Comparison of ENCODE assay signal across 8 cellular contexts in genomic region chr1:246566128-246566807, GRCh38. TPM values are rescaled to one million over a fixed set of nuclear protein-coding genes. Genes with fewer than 3 reads are reported as not detected.
A peak's percentile ranks its signal among the peaks of the same experiment; 100 is the strongest.
DNase-seq lines count a peak whose midpoint lies in the region; ATAC-seq and TF ChIP-seq lines count a peak whose summit lies in the region.

CNST (plus strand) TSS chr1:246566456; CDS start chr1:246591563, 25,107 bp downstream.
TFB2M (minus strand) TSS chr1:246566261; CDS start chr1:246566138, 123 bp downstream.

- H3K36me3 ChIP-seq in H7 (replicated peaks; ENCODE audit: control insufficient read depth, insufficient read depth, low read length): peaks cover 5% of the 10 kb centered on the region; the same call in 1 of the 2 replicates

- TF ChIP-seq CTCF in nephron progenitor cell (IDR thresholded peaks at IDR 0.05): no peak

- H3K4me3 ChIP-seq in H7 (ENCODE audit: insufficient read depth, low read depth, low read length): peak within 1 kb of the TSS; percentile 83

- peaks cover 39% of the 10 kb centered on the region for H3K4me1 Mint-ChIP-seq in nephron progenitor cell
- H3K4me1 Mint-ChIP-seq in stimulated activated naive CD8-positive, alpha-beta T cell treated with anti-CD3 and anti-CD28 coated beads, Interleukin-15, amount 100 ng/mL, for 72 hours: peaks cover 43% of the 10 kb centered on the region

- H3K4me3 Mint-ChIP-seq in nephron progenitor cell: peak within 1 kb of the TSS; percentile 99
- peak within 1 kb of the TSS; percentile 96 to 100 for H3K4me3 Mint-ChIP-seq in stimulated activated naive CD8-positive, alpha-beta T cell treated with anti-CD3 and anti-CD28 coated beads, Interleukin-15, amount 100 ng/mL, for 72 hours

- peaks cover 6% of the 10 kb centered on the region for H3K36me3 Mint-ChIP-seq in nephron progenitor cell (ENCODE audit: low read depth)

- no peaks in the 10 kb centered on the region for H3K27me3 Mint-ChIP-seq in nephron progenitor cell (ENCODE audit: low read depth, poor library complexity)
- no peaks in the 10 kb centered on the region for H3K27me3 Mint-ChIP-seq in stimulated activated naive CD8-positive, alpha-beta T cell treated with anti-CD3 and anti-CD28 coated beads, Interleukin-15, amount 100 ng/mL, for 72 hours

- H3K9me3 Mint-ChIP-seq in nephron progenitor cell: no peaks in the 10 kb centered on the region
- H3K9me3 Mint-ChIP-seq in stimulated activated naive CD8-positive, alpha-beta T cell treated with anti-CD3 and anti-CD28 coated beads, Interleukin-15, amount 100 ng/mL, for 72 hours: no peaks in the 10 kb centered on the region

- DNase-seq in ELR (ENCODE audit: low read depth) (peak; percentile 99), H7 (peak; percentile 93), M059J (ENCODE audit: low read depth) (peak; percentile 99), SIG-M5 (lab: John Stamatoyannopoulos, UW) (peak; percentile 98), activated gamma-delta T cell (lab: John Stamatoyannopoulos, UW) (peak; percentile 76), fibroblast of the conjunctiva (ENCODE audit: low read depth) (peak; percentile 97), nephron progenitor cell (peak; percentile 97)
- peak; percentile 98 to 99 for DNase-seq in stimulated activated naive CD8-positive, alpha-beta T cell treated with anti-CD3 and anti-CD28 coated beads, Interleukin-15, amount 100 ng/mL, for 72 hours

- H3K27me3 ChIP-seq in H7 (ENCODE audit: control insufficient read depth, insufficient read depth, low read length): no peaks in the 10 kb centered on the region

- ATAC-seq in stimulated activated naive CD8-positive, alpha-beta T cell treated with anti-CD3 and anti-CD28 coated beads, Interleukin-15, amount 100 ng/mL, for 72 hours: peak; percentile 95

- H3K27ac Mint-ChIP-seq in nephron progenitor cell: peak within 1 kb of the TSS; percentile 99
- peak within 1 kb of the TSS; percentile 97 for H3K27ac Mint-ChIP-seq in stimulated activated naive CD8-positive, alpha-beta T cell treated with anti-CD3 and anti-CD28 coated beads, Interleukin-15, amount 100 ng/mL, for 72 hours

RNA-seq across cellular contexts. Expression of gene CNST, which starts in this region (rescaled TPM):
- total RNA-seq in H7 (2014; rRNA removed; shearing (Covaris generic)): 18.8 and 24.1 TPM in 2 replicates
- total RNA-seq in M059J (2014; rRNA removed; shearing (Covaris generic)): 6.8 and 14.7 TPM in 2 replicates

RNA-seq across cellular contexts. Expression of gene TFB2M, which starts in this region (rescaled TPM):
- 38.3 and 39.8 TPM in 2 replicates for total RNA-seq in H7 (2014; rRNA removed; shearing (Covaris generic))
- total RNA-seq in M059J (2014; rRNA removed; shearing (Covaris generic)): 19.1 and 26.6 TPM in 2 replicates

Comparison
In these comparisons a context has a peak if more than half of its experiments do, and no peak if none do; other contexts are left out.
1. Peak in every context shown above with its lines: DNase-seq, ATAC-seq and H3K4me3 ChIP-seq.